In genomic region chr6:136289327-136289578, GRCh38 we compare ENCODE assay signal across 8 cellular contexts. TPM values are rescaled to one million over a fixed set of nuclear protein-coding genes. Genes with fewer than 3 reads are reported as not detected.
A peak's percentile ranks its signal among the peaks of the same experiment; 100 is the strongest.
DNase-seq lines count a peak whose midpoint lies in the region; TF ChIP-seq lines count a peak whose summit lies in the region.

No MANE protein-coding gene starts in this region.

- peaks cover 44% of the 10 kb centered on the region for H3K4me1 Mint-ChIP-seq in nephron

- peaks cover 12% of the 10 kb centered on the region for H3K36me3 Mint-ChIP-seq in nephron (ENCODE audit: low read depth)

- peak overlapping the region; percentile 100 for H3K27ac ChIP-seq in GM23248

- H3K79me2 ChIP-seq in GM23248 (ENCODE audit: insufficient read depth), result peaks cover 51% of the 10 kb centered on the region

- peak overlapping the region; percentile 99 for H3K9ac ChIP-seq in GM23248

- no peaks in the 10 kb centered on the region for H3K9me3 ChIP-seq in GM23248 (ENCODE audit: low read depth)

- no peak for TF ChIP-seq CTCF in LNCaP clone FGC (IDR thresholded peaks at IDR 0.05; ENCODE audit: control insufficient read depth, extremely low read depth, insufficient read depth)
- no peak for TF ChIP-seq CTCF in fibroblast of the aortic adventitia (IDR thresholded peaks at IDR 0.05; ENCODE audit: insufficient read depth, low read length)
- no peak for TF ChIP-seq CTCF in nephron (IDR thresholded peaks at IDR 0.05; ENCODE audit: unreplicated experiment in 3 of 3)

- H3K4me1 ChIP-seq in GM23248 (ENCODE audit: insufficient read depth), result peaks cover 26% of the 10 kb centered on the region

- H3K27me3 ChIP-seq in GM23248 (replicated peaks; ENCODE audit: insufficient read depth), result no peaks in the 10 kb centered on the region

- H3K9me3 Mint-ChIP-seq in nephron, result no peaks in the 10 kb centered on the region

- H3K27ac Mint-ChIP-seq in nephron, result peak overlapping the region; percentile 100

- no peaks in the 10 kb centered on the region for H3K9me2 ChIP-seq in GM23248 (ENCODE audit: insufficient read depth)

- H3K4me3 Mint-ChIP-seq in nephron, result peak overlapping the region; percentile 99

- no peaks in the 10 kb centered on the region for H3K27me3 Mint-ChIP-seq in nephron (ENCODE audit: low read depth)

- peak; percentile 77 for DNase-seq in DMS153 (lab: John Stamatoyannopoulos, UW)
- DNase-seq in GM23248, result peak; percentile 97
- peak; percentile 52 for DNase-seq in LNCaP clone FGC (ENCODE audit: low read depth)
- DNase-seq in RPMI8226, result peak; percentile 92
- peak; percentile 90 for DNase-seq in activated effector memory CD4-positive, alpha-beta T cell treated with Interleukin-2 at 50 U/mL for 16 hours
- peak; percentile 90 for DNase-seq in fibroblast of the aortic adventitia (ENCODE audit: low read depth)
- DNase-seq in stimulated activated naive CD4-positive, alpha-beta T cell treated with Interleukin-2 at 50 U/mL for 16 hours (lab: John Stamatoyannopoulos, UW), result peak; percentile 89

- no peak overlapping the region for H2AFZ ChIP-seq in GM23248

- H4K20me1 ChIP-seq in GM23248 (ENCODE audit: insufficient read depth), result peaks cover 28% of the 10 kb centered on the region

- H3F3A ChIP-seq in GM23248 (ENCODE audit: insufficient read depth), result peaks cover 32% of the 10 kb centered on the region

- H3K4me3 ChIP-seq in GM23248, result peak overlapping the region; percentile 94
- peak overlapping the region; percentile 68 for H3K4me3 ChIP-seq in LNCaP clone FGC (ENCODE audit: low read depth, low read length)
- peak overlapping the region; percentile 100 for H3K4me3 ChIP-seq in fibroblast of the aortic adventitia (ENCODE audit: low read depth, low read length)

- 0 to 2% methylated on average over 34 of the region's 34 CpGs for WGBS in GM23248 (ENCODE audit: low coverage in 1 of 2, low lambda C conversion rate in 2 of 2, missing lambda C conversion rate in 2 of 2), 2 experiments

- H3K4me2 ChIP-seq in GM23248 (ENCODE audit: unreplicated experiment), result peak overlapping the region; percentile 85

- 0 out of 2 replicates have a peak, but pooled peaks cover 3% of the 10 kb centered on the region for H3K36me3 ChIP-seq in GM23248 (ENCODE audit: low read depth)

- in situ Hi-C loops in GM23248 (cut with MboI), result no loop called here

RNA-seq across cellular contexts. Expression of gene BCLAF1, which starts 0.4 kb away (rescaled TPM):
- total RNA-seq in GM23248 (2014; rRNA removed; shearing (Covaris generic)), result 62.6 and 80.3 TPM in 2 replicates
- polyA plus RNA-seq in GM23248 (2016; fragmentation: Nextera tagmentation; extraction: Ambion mirVana), result 78.0 and 78.3 TPM in 2 replicates
- 181 and 1,118 TPM in 2 replicates for total RNA-seq in fibroblast of the aortic adventitia (ENCODE audit: low replicate concordance)

RNA-seq across cellular contexts. Expression of gene MTFR2, which starts 39.1 kb away (rescaled TPM):
- total RNA-seq in GM23248 (2014; rRNA removed; shearing (Covaris generic)), result not detected in 2 replicates
- polyA plus RNA-seq in GM23248 (2016; fragmentation: Nextera tagmentation; extraction: Ambion mirVana), result 2.5 and 3.1 TPM in 2 replicates
- 1.5 and 6.1 TPM in 2 replicates for total RNA-seq in fibroblast of the aortic adventitia (ENCODE audit: low replicate concordance)

Comparison
In these comparisons a context has a peak if more than half of its experiments do, and no peak if none do; other contexts are left out.
1. Peak in every context shown above with its lines: DNase-seq, H3K4me3 ChIP-seq and H3K27ac ChIP-seq.